25 cellular contexts compared by ENCODE assay signal in genomic region chr19:35223856-35224505, GRCh38. TPM values are rescaled to one million over a fixed set of nuclear protein-coding genes. Genes with fewer than 3 reads are reported as not detected.
DNase-seq lines count a peak whose midpoint lies in the region; ATAC-seq and TF ChIP-seq lines count a peak whose summit lies in the region.
"Had no signal": no experiment of that assay in that cellular context is flagged by ENCODE, and none has a peak within 500 bp of the region (broad histone marks: within the 10 kb centered on the region; RNA-seq: fewer than 3 reads in every experiment).

No MANE protein-coding gene starts in this region.

- H3K27ac ChIP-seq in CD4-positive, CD25-positive, alpha-beta regulatory T cell (ENCODE audit: insufficient read depth, low read length, poor library complexity, severe bottlenecking), result no peak overlapping the region
- H3K27ac ChIP-seq in right atrium auricular region, result no peak overlapping the region
- H3K27ac ChIP-seq: neutrophil had no signal

- no peak for ATAC-seq in CD4-positive, CD25-positive, alpha-beta regulatory T cell (ENCODE audit: low read depth in 2 of 2)
- ATAC-seq in activated T-helper 17 cell treated with anti-CD3 and anti-CD28 coated beads, Interleukin-2, amount 50 U/mL, for 72 hours (replicated peaks), result no peak
- no peak for ATAC-seq in activated CD4-positive, CD25-positive, alpha-beta regulatory T cell treated with anti-CD3 and anti-CD28 coated beads, Interleukin-2, amount 50 U/mL, for 24 hours
- ATAC-seq: effector memory CD8-positive, alpha-beta T cell; mucosa of descending colon had no signal

- no peak for TF ChIP-seq CTCF in right atrium auricular region (IDR thresholded peaks at IDR 0.05)

- peaks cover 23% of the 10 kb centered on the region for H3K4me1 ChIP-seq in CD4-positive, CD25-positive, alpha-beta regulatory T cell (ENCODE audit: control insufficient read depth, insufficient read depth, low read length, poor library complexity, severe bottlenecking)
- peaks cover 0 to 11% of the 10 kb centered on the region in 2 donors for H3K4me1 ChIP-seq in right atrium auricular region

- peaks cover 0 to 50% (median 21%) of the 10 kb centered on the region in 4 donors for H3K4me1 Mint-ChIP-seq in CD4-positive, CD25-positive, alpha-beta regulatory T cell
- peaks cover 6% of the 10 kb centered on the region for H3K4me1 Mint-ChIP-seq in activated T-helper 17 cell treated with anti-CD3 and anti-CD28 coated beads, Interleukin-2, amount 50 U/mL, for 72 hours

- H3K27me3 ChIP-seq in CD4-positive, CD25-positive, alpha-beta regulatory T cell (ENCODE audit: control insufficient read depth, insufficient read depth, low read length), result no peaks in the 10 kb centered on the region
- H3K27me3 ChIP-seq in right atrium auricular region, result no peaks in the 10 kb centered on the region
- H3K27me3 ChIP-seq: neutrophil had no signal

- no peak overlapping the region for H3K4me3 ChIP-seq in CD4-positive, CD25-positive, alpha-beta regulatory T cell (ENCODE audit: low read depth, low read length)
- no peak overlapping the region for H3K4me3 ChIP-seq in right atrium auricular region
- H3K4me3 ChIP-seq: mucosa of descending colon had no signal

- DNase-seq in AG08395 (ENCODE audit: low spot score), result peak; percentile 68
- DNase-seq in CD4-positive, CD25-positive, alpha-beta regulatory T cell, result no peak
- peak; percentile 38 for DNase-seq in right atrium auricular region (ENCODE audit: low spot score)
- no peak for DNase-seq in HUDEP-2 (lab: John Stamatoyannopoulos, UW; ENCODE audit: unreplicated experiment in 76 of 76)
- no peak for DNase-seq in stimulated activated CD4-positive, alpha-beta T cell treated with anti-CD3 and anti-CD28 coated beads, Interleukin-4, amount 100 ng/mL, for 1 hour
- DNase-seq in COLO668 (lab: John Stamatoyannopoulos, UW; ENCODE audit: unreplicated experiment), result no peak
- DNase-seq: activated B cell treated with CpG ODN at 0.5 μM for 24 hours; activated effector memory CD4-positive, alpha-beta T cell treated with anti-CD3 and anti-CD28 coated beads, Interleukin-2, amount 50 U/mL, for 16 hours; amygdala; central memory CD4-positive, alpha-beta T cell; effector memory CD8-positive, alpha-beta T cell; KG1; mucosa of descending colon; NCI-H1048; NCI-H2029 treated with DMSO at 0.1 percent for 48 hours; SHP77 treated with DMSO at 0.1 percent for 48 hours had no signal

- peaks cover 0 to 2% of the 10 kb centered on the region in 2 experiments for H3K9me3 ChIP-seq in CD4-positive, CD25-positive, alpha-beta regulatory T cell (ENCODE audit: control insufficient read depth in 2 of 2, low read length in 2 of 2)
- peaks cover 0 to 11% of the 10 kb centered on the region in 2 donors for H3K9me3 ChIP-seq in right atrium auricular region
- H3K9me3 ChIP-seq: mucosa of descending colon, neutrophil had no signal

- peak overlapping the region in 1 of 4 donors; percentile 35 for H3K4me3 Mint-ChIP-seq in CD4-positive, CD25-positive, alpha-beta regulatory T cell
- H3K4me3 Mint-ChIP-seq in activated T-helper 17 cell treated with anti-CD3 and anti-CD28 coated beads, Interleukin-2, amount 50 U/mL, for 72 hours, result no peak overlapping the region
- H3K4me3 Mint-ChIP-seq: activated B cell treated with CpG ODN at 0.5 μM for 24 hours; effector memory CD8-positive, alpha-beta T cell; T-helper 1 cell treated with Interleukin-12 subunit alpha and Interleukin-12 subunit beta and Interleukin-4 antibody, amounts not matched to agents 30 μg/mL and 1 μg/mL, for 36 hours had no signal

- H3K9me3 Mint-ChIP-seq in CD4-positive, CD25-positive, alpha-beta regulatory T cell, result peaks cover 0 to 5% (median 0%) of the 10 kb centered on the region in 7 donors
- peaks cover 7% of the 10 kb centered on the region for H3K9me3 Mint-ChIP-seq in activated T-helper 17 cell treated with anti-CD3 and anti-CD28 coated beads, Interleukin-2, amount 50 U/mL, for 72 hours
- H3K9me3 Mint-ChIP-seq: activated B cell treated with CpG ODN at 0.5 μM for 24 hours; effector memory CD8-positive, alpha-beta T cell had no signal

- H3K27ac Mint-ChIP-seq in CD4-positive, CD25-positive, alpha-beta regulatory T cell, result peak overlapping the region; percentile 64 to 82 (median 65)
- peak overlapping the region; percentile 15 for H3K27ac Mint-ChIP-seq in activated T-helper 17 cell treated with anti-CD3 and anti-CD28 coated beads, Interleukin-2, amount 50 U/mL, for 72 hours
- H3K27ac Mint-ChIP-seq: activated B cell treated with CpG ODN at 0.5 μM for 24 hours; T-helper 1 cell treated with Interleukin-12 subunit alpha and Interleukin-12 subunit beta and Interleukin-4 antibody, amounts not matched to agents 30 μg/mL and 1 μg/mL, for 36 hours had no signal

- H3K36me3 Mint-ChIP-seq in CD4-positive, CD25-positive, alpha-beta regulatory T cell, result peaks cover 3% of the 10 kb centered on the region
- no peaks in the 10 kb centered on the region for H3K36me3 Mint-ChIP-seq in activated T-helper 17 cell treated with anti-CD3 and anti-CD28 coated beads, Interleukin-2, amount 50 U/mL, for 72 hours (ENCODE audit: low read depth)

- H3K36me3 ChIP-seq in CD4-positive, CD25-positive, alpha-beta regulatory T cell (ENCODE audit: control insufficient read depth, insufficient read depth, low read length), result no peaks in the 10 kb centered on the region
- H3K36me3 ChIP-seq in right atrium auricular region, result no peaks in the 10 kb centered on the region
- H3K36me3 ChIP-seq: neutrophil had no signal

- H3K27me3 Mint-ChIP-seq in CD4-positive, CD25-positive, alpha-beta regulatory T cell, result no peaks in the 10 kb centered on the region
- H3K27me3 Mint-ChIP-seq in activated T-helper 17 cell treated with anti-CD3 and anti-CD28 coated beads, Interleukin-2, amount 50 U/mL, for 72 hours, result no peaks in the 10 kb centered on the region
- H3K27me3 Mint-ChIP-seq: activated B cell treated with CpG ODN at 0.5 μM for 24 hours had no signal

RNA-seq across cellular contexts. Expression of gene FAM187B, which starts 4.6 kb away (rescaled TPM):
- total RNA-seq in CD4-positive, CD25-positive, alpha-beta regulatory T cell, result not detected
- not detected for polyA plus RNA-seq in CD4-positive, CD25-positive, alpha-beta regulatory T cell
- under 1 TPM in 1 of 2 donors, not detected in 1; 0.58 TPM for total RNA-seq in activated T-helper 17 cell treated with anti-CD3 and anti-CD28 coated beads, Interleukin-2, amount 50 U/mL, for 72 hours
- total RNA-seq in right atrium auricular region, result not detected
- total RNA-seq: activated B cell treated with CpG ODN at 0.5 μM for 24 hours; activated CD8-positive, alpha-beta memory T cell treated with anti-CD3 and anti-CD28 coated beads for 36 hours; Caco-2; Daoy; mucosa of descending colon; NCI-H460; right cardiac atrium had no signal
- polyA plus RNA-seq: right cardiac atrium had no signal

RNA-seq across cellular contexts. Expression of gene LSR, which starts 24.8 kb away (rescaled TPM):
- total RNA-seq in CD4-positive, CD25-positive, alpha-beta regulatory T cell, result 28.1 TPM
- 10 to 100 TPM; 47.8 to 66.1 (median 53.7) TPM for polyA plus RNA-seq in CD4-positive, CD25-positive, alpha-beta regulatory T cell
- 10 to 100 TPM; 19.1 to 38.0 TPM for total RNA-seq in activated T-helper 17 cell treated with anti-CD3 and anti-CD28 coated beads, Interleukin-2, amount 50 U/mL, for 72 hours
- total RNA-seq in right atrium auricular region, result 10 to 100 TPM in 1 of 2 donors, 1 to 10 TPM in 1; 7.6 to 20.1 TPM

RNA-seq across cellular contexts. Expression of gene USF2, which starts 44.8 kb away (rescaled TPM):
- total RNA-seq in CD4-positive, CD25-positive, alpha-beta regulatory T cell, result 277 TPM
- polyA plus RNA-seq in CD4-positive, CD25-positive, alpha-beta regulatory T cell, result 10 to 100 TPM in 1 of 4 donors, 1 to 10 TPM in 3; 5.9 to 10.1 (median 6.8) TPM
- 100 to 1,000 TPM; 109 to 121 TPM for total RNA-seq in activated T-helper 17 cell treated with anti-CD3 and anti-CD28 coated beads, Interleukin-2, amount 50 U/mL, for 72 hours
- total RNA-seq in right atrium auricular region, result 100 to 1,000 TPM; 130 to 180 TPM

RNA-seq across cellular contexts. Expression of gene HAMP, which starts 58.3 kb away (rescaled TPM):
- total RNA-seq in CD4-positive, CD25-positive, alpha-beta regulatory T cell, result 0.32 TPM
- polyA plus RNA-seq in CD4-positive, CD25-positive, alpha-beta regulatory T cell, result not detected
- total RNA-seq in activated T-helper 17 cell treated with anti-CD3 and anti-CD28 coated beads, Interleukin-2, amount 50 U/mL, for 72 hours, result under 1 TPM; 0.11 to 0.22 TPM
- total RNA-seq in right atrium auricular region, result 100 to 1,000 TPM in 1 of 2 donors, not detected in 1; 146 TPM
- total RNA-seq: Caco-2, Daoy, mucosa of descending colon, NCI-H460 had no signal

Comparison
In these comparisons a context has a peak if more than half of its experiments do, and no peak if none do; other contexts are left out.
1. DNase-seq: peak in AG08395 (single experiment) and right atrium auricular region (single experiment); none in CD4-positive, CD25-positive, alpha-beta regulatory T cell (0 of 3), HUDEP-2 (0 of 76), stimulated activated CD4-positive, alpha-beta T cell treated with anti-CD3 and anti-CD28 coated beads, Interleukin-4, amount 100 ng/mL, for 1 hour (single experiment) and COLO668 (single experiment).